Comparison of ENCODE assay signal across 8 cellular contexts in genomic region chr1:204493882-204494280, GRCh38. TPM values are rescaled to one million over a fixed set of nuclear protein-coding genes. Genes with fewer than 3 reads are reported as not detected.
DNase-seq lines count a peak whose midpoint lies in the region; ATAC-seq, FAIRE-seq and TF ChIP-seq lines count a peak whose summit lies in the region.

No MANE protein-coding gene starts in this region.

- H3K4me1 ChIP-seq in endothelial cell of umbilical vein (ENCODE audit: control insufficient read depth, extremely low read depth, insufficient read depth, low read length) (peaks cover 18% of the 10 kb centered on the region), mononuclear cell (ENCODE audit: insufficient read depth, low read length) (peaks cover 59% of the 10 kb centered on the region)

- H3K9ac ChIP-seq in endothelial cell of umbilical vein (replicated peaks; ENCODE audit: extremely low read depth, insufficient read depth, low read length) = peak overlapping the region; percentile 62

- BruUV-seq in endothelial cell of umbilical vein (replicated peaks; lab: Mats Ljungman, UMichigan) = no TSS peak

- POLR2A ChIA-PET in endothelial cell of umbilical vein (lab: Charles Lee) = interaction anchor here (1.0 to 1.8 kb wide), 6 partner anchors 13 to 62 kb away, joined by 3 to 19 read pairs (median 4); partner anchors contain the start of gene MDM4

- TF ChIP-seq CTCF in endothelial cell of umbilical vein (IDR thresholded peaks at IDR 0.05; ENCODE audit: extremely low read depth in 1 of 2, insufficient read depth in 1 of 2, low read depth in 1 of 2, low read length in 2 of 2) = no peak

- H3K9me3 ChIP-seq in endothelial cell of umbilical vein (replicated peaks; ENCODE audit: control insufficient read depth, insufficient read depth, low read length) = no peaks in the 10 kb centered on the region
- no peaks in the 10 kb centered on the region for H3K9me3 ChIP-seq in mononuclear cell (ENCODE audit: low read depth, low read length)

- H3K27me3 ChIP-seq in endothelial cell of umbilical vein (ENCODE audit: control insufficient read depth in 2 of 2, insufficient read depth in 2 of 2, low read length in 2 of 2) = no peaks in the 10 kb centered on the region
- H3K27me3 ChIP-seq in mononuclear cell (ENCODE audit: insufficient read depth, low read length) = peaks cover 2% of the 10 kb centered on the region

- H3K27ac ChIP-seq in endothelial cell of umbilical vein (ENCODE audit: insufficient read depth, low read depth, low read length) (peak overlapping the region; percentile 63), temporal lobe (ENCODE audit: low read depth, low read length) (peak overlapping the region; percentile 92)

- DNase-seq in ACHN (peak; percentile 60), NCI-H226 (peak; percentile 74), endothelial cell of umbilical vein (ENCODE audit: low read depth, low spot score) (peak; percentile 87)
- DNase-seq in activated CD4-positive, alpha-beta T cell treated with anti-CD3 and anti-CD28 coated beads, Interleukin-2, amount 50 U/mL, for 48 hours = peak; percentile 53 to 64

- FAIRE-seq in endothelial cell of umbilical vein (lab: Jason Lieb, UNC) = peak; percentile 98

- H3K79me2 ChIP-seq in endothelial cell of umbilical vein (ENCODE audit: control insufficient read depth, insufficient read depth, low read length) = no peaks in the 10 kb centered on the region

- H4K20me1 ChIP-seq in endothelial cell of umbilical vein (replicated peaks; ENCODE audit: control insufficient read depth, extremely low read depth, insufficient read depth, low read length) = no peaks in the 10 kb centered on the region

- H3K4me3 ChIP-seq in endothelial cell of umbilical vein (replicated peaks in 1 of 3; ENCODE audit: insufficient read depth in 1 of 3, low read depth in 1 of 3, low read length in 3 of 3) (peak overlapping the region; percentile 31 to 82 (median 56)), mononuclear cell (ENCODE audit: low read length) (peak overlapping the region; percentile 67)

- CTCF ChIA-PET in endothelial cell of umbilical vein (lab: Charles Lee) = interaction anchor here (1.0 to 18.3 kb wide), 18 partner anchors 9 to 313 kb away, joined by 3 to 1267 read pairs (median 6); no protein-coding TSS in a partner anchor

- dilution Hi-C loops in endothelial cell of umbilical vein (cut with MboI; ENCODE audit: extremely low pct_ligation_motif_present, low sequenced_read_pairs) = no loop called here

- no peaks in the 10 kb centered on the region for H3K36me3 ChIP-seq in endothelial cell of umbilical vein (ENCODE audit: control insufficient read depth in 2 of 2, extremely low read depth in 1 of 2, insufficient read depth in 2 of 2, low read length in 2 of 2)

- ATAC-seq in GM18508 (IDR thresholded peaks at IDR 0.05; ENCODE audit: insufficient read depth, unreplicated experiment) (peak; percentile 15), HG03025 (IDR thresholded peaks at IDR 0.05; ENCODE audit: low FRiP score, unreplicated experiment) (peak; percentile 33)

- H2AFZ ChIP-seq in endothelial cell of umbilical vein (ENCODE audit: low read depth, low read length) = peak overlapping the region; percentile 91

- peak; percentile 17 for TF ChIP-seq POLR2A in endothelial cell of umbilical vein (IDR thresholded peaks at IDR 0.05; ENCODE audit: low read depth, low read length)

- in situ Hi-C loops in ACHN (cut with HindIII; ENCODE audit: low pct_ligation_motif_present, low pct_unique_long_range_greater_than_20kb, low sequenced_read_pairs) = no loop called here

- no peaks in the 10 kb centered on the region for H3K9me1 ChIP-seq in endothelial cell of umbilical vein (replicated peaks; ENCODE audit: control insufficient read depth, extremely low read depth, insufficient read depth, low read length)

- intact Hi-C loops in endothelial cell of umbilical vein (cut with micrococcal nuclease) = loop anchor here (1.0 to 2.0 kb wide), 6 partner anchors 8 to 63 kb away; no protein-coding TSS in a partner anchor

- H3K4me2 ChIP-seq in endothelial cell of umbilical vein (ENCODE audit: insufficient read depth, low read length) = peak overlapping the region; percentile 97

TF ChIP-seq in endothelial cell of umbilical vein, 7 proteins besides CTCF, POLR2A, EP300 and RAD21:
- no peak for TF ChIP-seq MAX (IDR thresholded peaks at IDR 0.05; ENCODE audit: insufficient read depth, insufficient read length)
- no peak for TF ChIP-seq FOS (IDR thresholded peaks at IDR 0.05; ENCODE audit: borderline replicate concordance, insufficient read depth, low read length)
- no peak for TF ChIP-seq MYC (IDR thresholded peaks at IDR 0.05; ENCODE audit: low read depth, low read length)
- TF ChIP-seq POLR2AphosphoS5 (IDR thresholded peaks at IDR 0.05; ENCODE audit: insufficient read depth, low read depth, low read length) = no peak
- TF ChIP-seq JUN (IDR thresholded peaks at IDR 0.05; ENCODE audit: borderline replicate concordance, insufficient read depth, insufficient read length, low read depth) = no peak
- TF ChIP-seq EZH2 (IDR thresholded peaks at IDR 0.05; ENCODE audit: borderline replicate concordance, low read depth, low read length, severe bottlenecking) = no peak
- peak; percentile 54 for TF ChIP-seq GATA2 (IDR thresholded peaks at IDR 0.05; ENCODE audit: insufficient read depth, insufficient read length, low read depth, low read length)
TF ChIP-seq in endothelial cell of umbilical vein: peak in this region for 1.

RNA-seq across cellular contexts. Expression of gene PIK3C2B, which starts 0.7 kb away (rescaled TPM):
- 41.8 and 49.0 TPM in 2 replicates for total RNA-seq in endothelial cell of umbilical vein
- polyA plus RNA-seq in endothelial cell of umbilical vein = 33.7 and 36.3 TPM in 2 replicates
- polyA plus RNA-seq in endothelial cell of umbilical vein (2011; cell fraction: cytosol; rRNA removed) = 19.6 and 22.7 TPM in 2 replicates
- polyA plus RNA-seq in endothelial cell of umbilical vein (2011; cell fraction: nucleus; rRNA removed) = 66.4 and 67.8 TPM in 2 replicates
- polyA plus RNA-seq in endothelial cell of umbilical vein (2012) = 4.7 and 8.1 TPM in 2 replicates
- polyA minus RNA-seq in endothelial cell of umbilical vein = 87.9 and 88.7 TPM in 2 replicates
- 55.5 TPM for polyA minus RNA-seq in endothelial cell of umbilical vein (2011; cell fraction: cytosol; rRNA and poly(A)+ RNA removed)
- 89.1 and 98.8 TPM in 2 replicates for polyA minus RNA-seq in endothelial cell of umbilical vein (2011; cell fraction: nucleus; rRNA and poly(A)+ RNA removed)
- total RNA-seq in mononuclear cell = 18.1 TPM
- total RNA-seq in temporal lobe = 33.2 TPM

RNA-seq across cellular contexts. Expression of gene MDM4, which starts 22.3 kb away (rescaled TPM):
- total RNA-seq in endothelial cell of umbilical vein (49.6 and 67.0 TPM in 2 replicates), mononuclear cell (169 TPM), temporal lobe (46.0 TPM)
- polyA plus RNA-seq in endothelial cell of umbilical vein = 10.4 and 11.7 TPM in 2 replicates
- polyA plus RNA-seq in endothelial cell of umbilical vein (2011; cell fraction: cytosol; rRNA removed) = 3.3 and 5.0 TPM in 2 replicates
- polyA plus RNA-seq in endothelial cell of umbilical vein (2011; cell fraction: nucleus; rRNA removed) = 69.0 and 78.9 TPM in 2 replicates
- 6.3 and 8.8 TPM in 2 replicates for polyA plus RNA-seq in endothelial cell of umbilical vein (2012)
- polyA minus RNA-seq in endothelial cell of umbilical vein = 76.0 and 107 TPM in 2 replicates
- polyA minus RNA-seq in endothelial cell of umbilical vein (2011; cell fraction: cytosol; rRNA and poly(A)+ RNA removed) = 10.9 TPM
- polyA minus RNA-seq in endothelial cell of umbilical vein (2011; cell fraction: nucleus; rRNA and poly(A)+ RNA removed) = 155 and 217 TPM in 2 replicates

Comparison
In these comparisons a context has a peak if more than half of its experiments do, and no peak if none do; other contexts are left out.
1. Peak in every context shown above with its lines: DNase-seq, ATAC-seq, H3K4me3 ChIP-seq and H3K27ac ChIP-seq.